ENCODE assay signal across 7 cellular contexts in genomic region chr1:153958961-153959260, GRCh38. TPM values are rescaled to one million over a fixed set of nuclear protein-coding genes. Genes with fewer than 3 reads are reported as not detected.
A peak's percentile ranks its signal among the peaks of the same experiment; 100 is the strongest.
DNase-seq lines count a peak whose midpoint lies in the region; ATAC-seq and TF ChIP-seq lines count a peak whose summit lies in the region.

No MANE protein-coding gene starts in this region.

- peak overlapping the region; percentile 82 for H3K27ac ChIP-seq in right cardiac atrium (ENCODE audit: low read length)
- H3K27ac ChIP-seq in mesendoderm (ENCODE audit: low read depth, low read length), result no peak overlapping the region

- CTCF ChIA-PET in activated CD4-positive, alpha-beta memory T cell treated with anti-CD3 and anti-CD28 coated beads, Interleukin-2, amount 10 ng/mL, durations not matched to agents 7 days and 5 days (lab: Charles Lee), result interaction anchor here (1.3 to 6.0 kb wide), 3 partner anchors 8 to 28 kb away, joined by 5 to 51 read pairs (median 5); partner anchors contain the start of genes CREB3L4 and DENND4B

- POLR2A ChIA-PET in activated CD4-positive, alpha-beta memory T cell treated with anti-CD3 and anti-CD28 coated beads, Interleukin-2, amount 10 ng/mL, durations not matched to agents 7 days and 5 days (lab: Charles Lee), result interaction anchor here (0.7 to 7.3 kb wide), 7 partner anchors 8 to 175 kb away, joined by 3 to 112 read pairs (median 20); partner anchors contain the start of genes CREB3L4, DENND4B, GATAD2B and JTB

- peak overlapping the region; percentile 72 for H3K27ac Mint-ChIP-seq in HFFc6
- H3K27ac Mint-ChIP-seq in activated CD4-positive, alpha-beta memory T cell treated with anti-CD3 and anti-CD28 coated beads, Interleukin-2, amount 10 ng/mL, durations not matched to agents 7 days and 5 days, result peak overlapping the region; percentile 95
- H3K27ac Mint-ChIP-seq in stimulated activated memory B cell treated with anti-CD40 and anti-IgM and Interleukin-4, amounts not matched to agents 10 μg/mL and 1 μg/mL and 100 μg/mL, for 72 hours, result peak overlapping the region; percentile 94

- H3K4me1 Mint-ChIP-seq in HFFc6 (ENCODE audit: low read depth), result peaks cover 68% of the 10 kb centered on the region
- peaks cover 63% of the 10 kb centered on the region for H3K4me1 Mint-ChIP-seq in activated CD4-positive, alpha-beta memory T cell treated with anti-CD3 and anti-CD28 coated beads, Interleukin-2, amount 10 ng/mL, durations not matched to agents 7 days and 5 days
- H3K4me1 Mint-ChIP-seq in stimulated activated memory B cell treated with anti-CD40 and anti-IgM and Interleukin-4, amounts not matched to agents 10 μg/mL and 1 μg/mL and 100 μg/mL, for 72 hours, result peaks cover 65% of the 10 kb centered on the region

- H3K36me3 Mint-ChIP-seq in HFFc6 (ENCODE audit: low read depth), result peaks cover 5% of the 10 kb centered on the region; the same call in 1 of the 2 replicates
- peaks cover 40% of the 10 kb centered on the region for H3K36me3 Mint-ChIP-seq in activated CD4-positive, alpha-beta memory T cell treated with anti-CD3 and anti-CD28 coated beads, Interleukin-2, amount 10 ng/mL, durations not matched to agents 7 days and 5 days (ENCODE audit: low read depth)
- peaks cover 43% of the 10 kb centered on the region for H3K36me3 Mint-ChIP-seq in stimulated activated memory B cell treated with anti-CD40 and anti-IgM and Interleukin-4, amounts not matched to agents 10 μg/mL and 1 μg/mL and 100 μg/mL, for 72 hours

- no peak overlapping the region for H2BK5ac ChIP-seq in mesendoderm (ENCODE audit: low read length)

- H4K8ac ChIP-seq in mesendoderm (ENCODE audit: low read depth, low read length), result no peak overlapping the region

- no peak overlapping the region for H3K9ac ChIP-seq in mesendoderm (ENCODE audit: low read length)

- H2BK120ac ChIP-seq in mesendoderm (ENCODE audit: low read depth, low read length), result no peak overlapping the region

- no peak overlapping the region for H3K4ac ChIP-seq in mesendoderm (ENCODE audit: low read depth, low read length)

- ATAC-seq in right cardiac atrium (no peak), GM19035 (IDR thresholded peaks at IDR 0.05; ENCODE audit: unreplicated experiment) (no peak), HG03025 (IDR thresholded peaks at IDR 0.05; ENCODE audit: low FRiP score, unreplicated experiment) (no peak)
- no peak for ATAC-seq in stimulated activated memory B cell treated with anti-CD40 and anti-IgM and Interleukin-4, amounts not matched to agents 10 μg/mL and 1 μg/mL and 100 μg/mL, for 72 hours

- H3K23ac ChIP-seq in mesendoderm (ENCODE audit: low read length), result no peak overlapping the region

- no peaks in the 10 kb centered on the region for H3K9me3 ChIP-seq in right cardiac atrium (ENCODE audit: control insufficient read depth, low read length)

- no peaks in the 10 kb centered on the region for H3K9me3 Mint-ChIP-seq in HFFc6
- H3K9me3 Mint-ChIP-seq in activated CD4-positive, alpha-beta memory T cell treated with anti-CD3 and anti-CD28 coated beads, Interleukin-2, amount 10 ng/mL, durations not matched to agents 7 days and 5 days, result no peaks in the 10 kb centered on the region
- no peaks in the 10 kb centered on the region for H3K9me3 Mint-ChIP-seq in stimulated activated memory B cell treated with anti-CD40 and anti-IgM and Interleukin-4, amounts not matched to agents 10 μg/mL and 1 μg/mL and 100 μg/mL, for 72 hours

- H3K4me3 Mint-ChIP-seq in HFFc6, result peak overlapping the region; percentile 97
- H3K4me3 Mint-ChIP-seq in activated CD4-positive, alpha-beta memory T cell treated with anti-CD3 and anti-CD28 coated beads, Interleukin-2, amount 10 ng/mL, durations not matched to agents 7 days and 5 days, result peak overlapping the region; percentile 96
- H3K4me3 Mint-ChIP-seq in stimulated activated memory B cell treated with anti-CD40 and anti-IgM and Interleukin-4, amounts not matched to agents 10 μg/mL and 1 μg/mL and 100 μg/mL, for 72 hours, result peak overlapping the region; percentile 90

- H3K4me2 ChIP-seq in mesendoderm (ENCODE audit: low read length), result no peak overlapping the region

- H4K5ac ChIP-seq in mesendoderm (ENCODE audit: low read length), result no peak overlapping the region

- H3K56ac ChIP-seq in mesendoderm (ENCODE audit: low read length), result no peak overlapping the region

- H3K36me3 ChIP-seq in mesendoderm (ENCODE audit: control insufficient read depth, insufficient read depth, low read length), result peaks cover 7% of the 10 kb centered on the region

- H3K79me2 ChIP-seq in mesendoderm (ENCODE audit: control insufficient read depth, insufficient read depth, low read length), result peaks cover 65% of the 10 kb centered on the region

- H3K27me3 Mint-ChIP-seq in HFFc6 (ENCODE audit: insufficient read depth), result peaks cover 6% of the 10 kb centered on the region; the same call in 1 of the 2 replicates
- H3K27me3 Mint-ChIP-seq in activated CD4-positive, alpha-beta memory T cell treated with anti-CD3 and anti-CD28 coated beads, Interleukin-2, amount 10 ng/mL, durations not matched to agents 7 days and 5 days, result no peaks in the 10 kb centered on the region
- H3K27me3 Mint-ChIP-seq in stimulated activated memory B cell treated with anti-CD40 and anti-IgM and Interleukin-4, amounts not matched to agents 10 μg/mL and 1 μg/mL and 100 μg/mL, for 72 hours, result no peaks in the 10 kb centered on the region

- intact Hi-C loops in right cardiac atrium (cut with DNase I), result no loop called here

- H3K27me3 ChIP-seq in right cardiac atrium (ENCODE audit: control insufficient read depth, insufficient read depth) (no peaks in the 10 kb centered on the region), mesendoderm (ENCODE audit: insufficient read depth, low read length, poor library complexity) (no peaks in the 10 kb centered on the region)

- peaks cover 32% of the 10 kb centered on the region for H3K79me1 ChIP-seq in mesendoderm (ENCODE audit: low read length)

- H2BK15ac ChIP-seq in mesendoderm (replicated peaks; ENCODE audit: low read depth), result no peak overlapping the region

- peaks cover 18% of the 10 kb centered on the region for H3K4me1 ChIP-seq in right cardiac atrium (ENCODE audit: control insufficient read depth, insufficient read depth, low read length)
- H3K4me1 ChIP-seq in mesendoderm (ENCODE audit: control insufficient read depth, low read depth, low read length), result peaks cover 9% of the 10 kb centered on the region

- no peak overlapping the region for H3K4me3 ChIP-seq in right cardiac atrium (ENCODE audit: low read length)
- no peak overlapping the region for H3K4me3 ChIP-seq in mesendoderm (ENCODE audit: low read length)

- H3K18ac ChIP-seq in mesendoderm (ENCODE audit: low read length), result no peak overlapping the region

- TF ChIP-seq CTCF in HFFc6 (IDR thresholded peaks at IDR 0.05), result no peak

- 8% methylated on average over 4 of the region's 4 CpGs for WGBS in right cardiac atrium
- no CpG with 5 or more reads among the region's 4 CpGs for WGBS in mesendoderm (ENCODE audit: extremely low coverage, insufficient coverage, low lambda C conversion rate)

- DNase-seq in HFFc6, result no peak
- no peak for DNase-seq in activated CD4-positive, alpha-beta memory T cell treated with anti-CD3 and anti-CD28 coated beads, Interleukin-2, amount 10 ng/mL, durations not matched to agents 7 days and 5 days
- DNase-seq in right cardiac atrium, result peak in 1 of 3 donors; percentile 77
- DNase-seq in mesendoderm, result no peak

- no peak overlapping the region for H2AK5ac ChIP-seq in mesendoderm (ENCODE audit: low read length)

RNA-seq across cellular contexts. Expression of gene CRTC2, which starts 0.5 kb away (rescaled TPM):
- total RNA-seq in HFFc6 (2021; fragmentation: NEBNext Ultra II Directional; extraction: Animal tissue kit (Norgen Biotek cat#: 25700)), result 10 to 100 TPM; 22.3 to 31.3 (median 29.1) TPM
- 100 to 1,000 TPM; 107 TPM for total RNA-seq in activated CD4-positive, alpha-beta memory T cell treated with anti-CD3 and anti-CD28 coated beads, Interleukin-2, amount 10 ng/mL, durations not matched to agents 7 days and 5 days
- total RNA-seq in right cardiac atrium, result 10 to 100 TPM; 23.4 to 32.8 (median 26.2) TPM
- 26.9 TPM for polyA plus RNA-seq in right cardiac atrium
- polyA plus RNA-seq in mesendoderm (2013, experiment 1 of 2), result 15.4 TPM
- polyA plus RNA-seq in mesendoderm (2013, experiment 2 of 2), result 14.7 TPM

RNA-seq across cellular contexts. Expression of gene SLC39A1, which starts 4.4 kb away (rescaled TPM):
- total RNA-seq in HFFc6 (2021; fragmentation: NEBNext Ultra II Directional; extraction: Animal tissue kit (Norgen Biotek cat#: 25700)), result 10 to 100 TPM; 88.8 to 95.7 (median 93.0) TPM
- 10 to 100 TPM; 42.5 to 42.6 TPM for total RNA-seq in activated CD4-positive, alpha-beta memory T cell treated with anti-CD3 and anti-CD28 coated beads, Interleukin-2, amount 10 ng/mL, durations not matched to agents 7 days and 5 days
- total RNA-seq in right cardiac atrium, result 10 to 100 TPM; 61.2 to 71.4 (median 65.1) TPM
- 61.3 TPM for polyA plus RNA-seq in right cardiac atrium
- 162 TPM for polyA plus RNA-seq in mesendoderm (2013, experiment 1 of 2)
- 160 TPM for polyA plus RNA-seq in mesendoderm (2013, experiment 2 of 2)

RNA-seq across cellular contexts. Expression of gene CREB3L4, which starts 8.8 kb away (rescaled TPM):
- 1 to 10 TPM; 3.6 to 4.6 (median 4.1) TPM for total RNA-seq in HFFc6 (2021; fragmentation: NEBNext Ultra II Directional; extraction: Animal tissue kit (Norgen Biotek cat#: 25700))
- total RNA-seq in activated CD4-positive, alpha-beta memory T cell treated with anti-CD3 and anti-CD28 coated beads, Interleukin-2, amount 10 ng/mL, durations not matched to agents 7 days and 5 days, result 1 to 10 TPM; 7.0 to 8.4 TPM
- 1 to 10 TPM; 4.3 to 6.0 (median 4.8) TPM for total RNA-seq in right cardiac atrium
- polyA plus RNA-seq in right cardiac atrium, result 6.0 TPM
- polyA plus RNA-seq in mesendoderm (2013, experiment 1 of 2), result 15.2 TPM
- polyA plus RNA-seq in mesendoderm (2013, experiment 2 of 2), result 13.7 TPM

RNA-seq across cellular contexts. Expression of gene DENND4B, which starts 12.4 kb away (rescaled TPM):
- total RNA-seq in HFFc6 (2021; fragmentation: NEBNext Ultra II Directional; extraction: Animal tissue kit (Norgen Biotek cat#: 25700)), result 10 to 100 TPM; 20.5 to 26.6 (median 23.4) TPM
- total RNA-seq in activated CD4-positive, alpha-beta memory T cell treated with anti-CD3 and anti-CD28 coated beads, Interleukin-2, amount 10 ng/mL, durations not matched to agents 7 days and 5 days, result 100 to 1,000 TPM; 159 to 166 TPM
- 10 to 100 TPM; 40.6 to 48.7 (median 41.7) TPM for total RNA-seq in right cardiac atrium
- 32.0 TPM for polyA plus RNA-seq in right cardiac atrium
- polyA plus RNA-seq in mesendoderm (2013, experiment 1 of 2), result 32.3 TPM
- polyA plus RNA-seq in mesendoderm (2013, experiment 2 of 2), result 29.1 TPM

RNA-seq across cellular contexts. Expression of gene JTB, which starts 18.6 kb away (rescaled TPM):
- 100 to 1,000 TPM in 5 of 6 experiments, 10 to 100 TPM in 1; 99.3 to 128 (median 109) TPM for total RNA-seq in HFFc6 (2021; fragmentation: NEBNext Ultra II Directional; extraction: Animal tissue kit (Norgen Biotek cat#: 25700))
- 100 to 1,000 TPM; 120 to 127 TPM for total RNA-seq in activated CD4-positive, alpha-beta memory T cell treated with anti-CD3 and anti-CD28 coated beads, Interleukin-2, amount 10 ng/mL, durations not matched to agents 7 days and 5 days
- 100 to 1,000 TPM in 2 of 4 donors, 10 to 100 TPM in 2; 92.1 to 108 (median 102) TPM for total RNA-seq in right cardiac atrium
- 143 TPM for polyA plus RNA-seq in right cardiac atrium
- 106 TPM for polyA plus RNA-seq in mesendoderm (2013, experiment 1 of 2)
- 103 TPM for polyA plus RNA-seq in mesendoderm (2013, experiment 2 of 2)
